ENCODE assay signal across 6 cellular contexts in the genomic region with DNA sequence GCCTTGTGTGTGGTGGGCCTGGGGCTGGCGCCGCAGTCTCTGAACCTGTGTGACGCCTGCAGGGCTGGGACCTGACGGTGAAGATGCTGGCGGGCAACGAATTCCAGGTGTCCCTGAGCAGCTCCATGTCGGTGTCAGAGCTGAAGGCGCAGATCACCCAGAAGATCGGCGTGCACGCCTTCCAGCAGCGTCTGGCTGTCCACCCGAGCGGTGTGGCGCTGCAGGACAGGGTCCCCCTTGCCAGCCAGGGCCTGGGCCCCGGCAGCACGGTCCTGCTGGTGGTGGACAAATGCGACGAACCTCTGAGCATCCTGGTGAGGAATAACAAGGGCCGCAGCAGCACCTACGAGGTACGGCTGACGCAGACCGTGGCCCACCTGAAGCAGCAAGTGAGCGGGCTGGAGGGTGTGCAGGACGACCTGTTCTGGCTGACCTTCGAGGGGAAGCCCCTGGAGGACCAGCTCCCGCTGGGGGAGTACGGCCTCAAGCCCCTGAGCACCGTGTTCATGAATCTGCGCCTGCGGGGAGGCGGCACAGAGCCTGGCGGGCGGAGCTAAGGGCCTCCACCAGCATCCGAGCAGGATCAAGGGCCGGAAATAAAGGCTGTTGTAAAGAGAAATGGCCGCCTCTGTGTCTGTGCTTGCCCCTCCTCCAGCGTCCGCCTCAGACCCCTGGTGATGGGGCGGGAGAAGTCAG. TPM values are rescaled to one million over a fixed set of nuclear protein-coding genes. Genes with fewer than 3 reads are reported as not detected.
DNase-seq lines count a peak whose midpoint lies in the region; ATAC-seq and TF ChIP-seq lines count a peak whose summit lies in the region.

No MANE protein-coding gene starts in this region.

- peaks cover 5% of the 10 kb centered on the region for H3K36me3 Mint-ChIP-seq in activated T-cell treated with anti-CD3 and anti-CD28 coated beads, Interleukin-2, amount 50 U/mL, for 24 hours (ENCODE audit: low read depth)
- H3K36me3 Mint-ChIP-seq in brain (peaks cover 9% of the 10 kb centered on the region), neural crest cell (ENCODE audit: low read depth) (peaks cover 2% of the 10 kb centered on the region)

- DNase-seq in activated T-cell treated with anti-CD3 and anti-CD28 coated beads, Interleukin-2, amount 50 U/mL, for 24 hours, result peak; percentile 59
- DNase-seq in activated T-cell treated with anti-CD3 and anti-CD28 coated beads for 4 hours, result no peak
- no peak for DNase-seq in neural crest cell (ENCODE audit: low read depth, low spot score)
- DNase-seq in effector CD8-positive, alpha-beta T cell (lab: John Stamatoyannopoulos, UW), result no peak

- TF ChIP-seq CTCF in brain (conservative IDR thresholded peaks at IDR 0.05), result no peak
- no peak for TF ChIP-seq CTCF in neural crest cell (conservative IDR thresholded peaks at IDR 0.05)

- H3K4me3 Mint-ChIP-seq in activated T-cell treated with anti-CD3 and anti-CD28 coated beads, Interleukin-2, amount 50 U/mL, for 24 hours, result peak overlapping the region; percentile 89
- H3K4me3 Mint-ChIP-seq in brain, result peak overlapping the region; percentile 85 to 94 (median 89)
- H3K4me3 Mint-ChIP-seq in neural crest cell, result peak overlapping the region; percentile 91

- no peaks in the 10 kb centered on the region for H3K9me3 Mint-ChIP-seq in activated T-cell treated with anti-CD3 and anti-CD28 coated beads, Interleukin-2, amount 50 U/mL, for 24 hours
- H3K9me3 Mint-ChIP-seq in brain (peaks cover 0 to 6% (median 0%) of the 10 kb centered on the region in 5 experiments), neural crest cell (no peaks in the 10 kb centered on the region)

- peaks cover 35% of the 10 kb centered on the region for H3K4me1 Mint-ChIP-seq in activated T-cell treated with anti-CD3 and anti-CD28 coated beads, Interleukin-2, amount 50 U/mL, for 24 hours (ENCODE audit: low read depth)
- peaks cover 34% of the 10 kb centered on the region for H3K4me1 Mint-ChIP-seq in brain
- peaks cover 28% of the 10 kb centered on the region for H3K4me1 Mint-ChIP-seq in neural crest cell

- H3K27me3 Mint-ChIP-seq in activated T-cell treated with anti-CD3 and anti-CD28 coated beads, Interleukin-2, amount 50 U/mL, for 24 hours, result no peaks in the 10 kb centered on the region
- H3K27me3 Mint-ChIP-seq in brain, result peaks cover 5% of the 10 kb centered on the region
- H3K27me3 Mint-ChIP-seq in neural crest cell (ENCODE audit: low read depth), result peaks cover 4% of the 10 kb centered on the region

- peak overlapping the region; percentile 95 for H3K27ac Mint-ChIP-seq in activated T-cell treated with anti-CD3 and anti-CD28 coated beads, Interleukin-2, amount 50 U/mL, for 24 hours
- peak overlapping the region; percentile 91 to 96 (median 94) for H3K27ac Mint-ChIP-seq in brain
- H3K27ac Mint-ChIP-seq in neural crest cell (ENCODE audit: unreplicated experiment), result peak overlapping the region; percentile 81

- no peak for ATAC-seq in HG02981 (IDR thresholded peaks at IDR 0.05; ENCODE audit: unreplicated experiment)

RNA-seq across cellular contexts. Expression of gene ISG15, which starts 0.8 kb away (rescaled TPM):
- polyA plus RNA-seq in brain (ENCODE audit: insufficient read depth, low read depth, low replicate concordance), result 75.9 TPM
- 17.4 and 22.3 TPM in 2 replicates for total RNA-seq in neural crest cell

RNA-seq across cellular contexts. Expression of gene AGRN, which starts 5.8 kb away (rescaled TPM):
- polyA plus RNA-seq in brain (ENCODE audit: insufficient read depth, low read depth, low replicate concordance), result 37.8 TPM
- total RNA-seq in neural crest cell, result 192 and 203 TPM in 2 replicates

RNA-seq across cellular contexts. Expression of gene HES4, which starts 14.2 kb away (rescaled TPM):
- polyA plus RNA-seq in brain (ENCODE audit: insufficient read depth, low read depth, low replicate concordance), result 4.9 TPM
- total RNA-seq in neural crest cell, result 35.7 and 38.0 TPM in 2 replicates

RNA-seq across cellular contexts. Expression of gene PERM1, which starts 32.2 kb away (rescaled TPM):
- not detected for polyA plus RNA-seq in brain (ENCODE audit: insufficient read depth, low read depth, low replicate concordance)
- total RNA-seq in neural crest cell, result 0.11 TPM in 1 of 2 replicates, not detected in the other

RNA-seq across cellular contexts. Expression of gene PLEKHN1, which starts 47.8 kb away (rescaled TPM):
- polyA plus RNA-seq in brain (ENCODE audit: insufficient read depth, low read depth, low replicate concordance), result not detected
- total RNA-seq in neural crest cell, result not detected in 2 replicates
